Comparison of ENCODE assay signal across 7 cellular contexts in genomic region chr10:79816290-79816689, GRCh38. TPM values are rescaled to one million over a fixed set of nuclear protein-coding genes. Genes with fewer than 3 reads are reported as not detected.
DNase-seq lines count a peak whose midpoint lies in the region; ATAC-seq and TF ChIP-seq lines count a peak whose summit lies in the region.
"Not testable (repeated sequence)": the region's sequence is repeated elsewhere in the genome, so short reads cannot be mapped to it uniquely, and the experiment has no call there.
"Had no signal": no experiment of that assay in that cellular context is flagged by ENCODE, and none has a peak within 500 bp of the region (broad histone marks: within the 10 kb centered on the region; RNA-seq: fewer than 3 reads in every experiment).

No MANE protein-coding gene starts in this region.

- H3K9me2 ChIP-seq in PC-3 (replicated peaks; ENCODE audit: low read length), result not testable (repeated sequence)

- CTCF ChIA-PET in PC-3 (lab: Charles Lee); activated CD8-positive, alpha-beta memory T cell treated with anti-CD3 and anti-CD28 coated beads, Interleukin-2, amount 10 ng/mL, durations not matched to agents 7 days and 5 days (lab: Charles Lee): not testable (repeated sequence)

- not testable (repeated sequence) for H3K4me2 ChIP-seq in PC-3 (ENCODE audit: low read length)

- H3K4me1 Mint-ChIP-seq in HFFc6 (ENCODE audit: low read depth), result peaks cover 13% of the 10 kb centered on the region
- not testable (repeated sequence) for H3K4me1 Mint-ChIP-seq in activated CD4-positive, alpha-beta T cell treated with anti-CD3 and anti-CD28 coated beads, Interleukin-2, amount 10 ng/mL, durations not matched to agents 24 days and 14 days; activated CD8-positive, alpha-beta memory T cell treated with anti-CD3 and anti-CD28 coated beads, Interleukin-2, amount 10 ng/mL, durations not matched to agents 7 days and 5 days; endothelial cell (ENCODE audit: unreplicated experiment)

- not testable (repeated sequence) for H3K4me1 ChIP-seq in PC-3 (ENCODE audit: insufficient read depth, low read length)

- H3K4me3 ChIP-seq in PC-3 (ENCODE audit: low read length), result not testable (repeated sequence)

- H3K27me3 Mint-ChIP-seq in HFFc6 (ENCODE audit: insufficient read depth); activated CD4-positive, alpha-beta T cell treated with anti-CD3 and anti-CD28 coated beads, Interleukin-2, amount 10 ng/mL, durations not matched to agents 24 days and 14 days; activated CD8-positive, alpha-beta memory T cell treated with anti-CD3 and anti-CD28 coated beads, Interleukin-2, amount 10 ng/mL, durations not matched to agents 7 days and 5 days; endothelial cell (ENCODE audit: unreplicated experiment): not testable (repeated sequence)

- not testable (repeated sequence) for H3K27me3 ChIP-seq in PC-3 (ENCODE audit: low read length)

- peaks cover 11% of the 10 kb centered on the region for H3K36me3 ChIP-seq in PC-3 (ENCODE audit: low read depth, low read length)

- H2AFZ ChIP-seq in PC-3 (ENCODE audit: low read length), result not testable (repeated sequence)

- POLR2A ChIA-PET in PC-3 (lab: Charles Lee; ENCODE audit: unreplicated experiment), result not testable (repeated sequence)

- not testable (repeated sequence) for ATAC-seq in PC-3; activated CD8-positive, alpha-beta memory T cell treated with anti-CD3 and anti-CD28 coated beads, Interleukin-2, amount 10 ng/mL, durations not matched to agents 7 days and 5 days

- not testable (repeated sequence) for H3K27ac ChIP-seq in PC-3 (ENCODE audit: low read length)

- intact Hi-C loops in PC-3 (cut with micrococcal nuclease); activated CD4-positive, alpha-beta T cell treated with anti-CD3 and anti-CD28 coated beads, Interleukin-2, amount 10 ng/mL, durations not matched to agents 24 days and 14 days (cut with micrococcal nuclease): not testable (repeated sequence)

- not testable (repeated sequence) for DNase-seq in HFFc6; activated CD4-positive, alpha-beta T cell treated with anti-CD3 and anti-CD28 coated beads, Interleukin-2, amount 10 ng/mL, durations not matched to agents 24 days and 14 days; activated CD8-positive, alpha-beta memory T cell treated with anti-CD3 and anti-CD28 coated beads, Interleukin-2, amount 10 ng/mL, durations not matched to agents 7 days and 5 days; endothelial cell (ENCODE audit: low spot score)
- peak; percentile 0 for DNase-seq in PC-3

- not testable (repeated sequence) for H3K9ac ChIP-seq in PC-3 (ENCODE audit: low read length)

- H3K9me3 Mint-ChIP-seq in HFFc6; activated CD4-positive, alpha-beta T cell treated with anti-CD3 and anti-CD28 coated beads, Interleukin-2, amount 10 ng/mL, durations not matched to agents 24 days and 14 days; activated CD8-positive, alpha-beta memory T cell treated with anti-CD3 and anti-CD28 coated beads, Interleukin-2, amount 10 ng/mL, durations not matched to agents 7 days and 5 days (ENCODE audit: low read depth); endothelial cell (ENCODE audit: unreplicated experiment): not testable (repeated sequence)

- not testable (repeated sequence) for H4K20me1 ChIP-seq in PC-3 (ENCODE audit: low read length)

- not testable (repeated sequence) for H3K36me3 Mint-ChIP-seq in HFFc6 (ENCODE audit: low read depth); activated CD4-positive, alpha-beta T cell treated with anti-CD3 and anti-CD28 coated beads, Interleukin-2, amount 10 ng/mL, durations not matched to agents 24 days and 14 days (ENCODE audit: low read depth); endothelial cell (ENCODE audit: low read depth, unreplicated experiment)
- peaks cover 12% of the 10 kb centered on the region for H3K36me3 Mint-ChIP-seq in activated CD8-positive, alpha-beta memory T cell treated with anti-CD3 and anti-CD28 coated beads, Interleukin-2, amount 10 ng/mL, durations not matched to agents 7 days and 5 days

- not testable (repeated sequence) for H3K4me3 Mint-ChIP-seq in HFFc6; activated CD4-positive, alpha-beta T cell treated with anti-CD3 and anti-CD28 coated beads, Interleukin-2, amount 10 ng/mL, durations not matched to agents 24 days and 14 days; activated CD8-positive, alpha-beta memory T cell treated with anti-CD3 and anti-CD28 coated beads, Interleukin-2, amount 10 ng/mL, durations not matched to agents 7 days and 5 days; endothelial cell (ENCODE audit: unreplicated experiment)

- not testable (repeated sequence) for H3K9me3 ChIP-seq in PC-3 (ENCODE audit: low read length)

- not testable (repeated sequence) for H3F3A ChIP-seq in PC-3 (ENCODE audit: low read length, unreplicated experiment)

- H3K27ac Mint-ChIP-seq in HFFc6, result peak overlapping the region; percentile 56
- H3K27ac Mint-ChIP-seq in activated CD4-positive, alpha-beta T cell treated with anti-CD3 and anti-CD28 coated beads, Interleukin-2, amount 10 ng/mL, durations not matched to agents 24 days and 14 days, result peak overlapping the region; percentile 5
- peak overlapping the region; percentile 3 for H3K27ac Mint-ChIP-seq in activated CD8-positive, alpha-beta memory T cell treated with anti-CD3 and anti-CD28 coated beads, Interleukin-2, amount 10 ng/mL, durations not matched to agents 7 days and 5 days
- H3K27ac Mint-ChIP-seq in endothelial cell (ENCODE audit: unreplicated experiment), result peak overlapping the region; percentile 4

- BruUV-seq in PC-3 (replicated peaks; lab: Mats Ljungman, UMichigan), result not testable (repeated sequence)

- H3K79me2 ChIP-seq in PC-3 (ENCODE audit: low read length), result not testable (repeated sequence)

- not testable (repeated sequence) for TF ChIP-seq CTCF in HFFc6 (IDR thresholded peaks at IDR 0.05); PC-3 (conservative IDR thresholded peaks at IDR 0.05; ENCODE audit: low read depth, low read length); endothelial cell (IDR thresholded peaks at IDR 0.05; ENCODE audit: unreplicated experiment)

RNA-seq across cellular contexts. Expression of gene NUTM2E, which starts 10.2 kb away (rescaled TPM):
- total RNA-seq in HFFc6 (2021; fragmentation: NEBNext Ultra II Directional; extraction: Animal tissue kit (Norgen Biotek cat#: 25700)), result not detected
- 0.58 TPM in 1 of 2 replicates, not detected in the other for total RNA-seq in PC-3 (2014; rRNA removed)
- 0.19 TPM in 1 of 2 replicates, not detected in the other for total RNA-seq in activated CD4-positive, alpha-beta T cell treated with anti-CD3 and anti-CD28 coated beads, Interleukin-2, amount 10 ng/mL, durations not matched to agents 24 days and 14 days
- total RNA-seq in activated CD8-positive, alpha-beta memory T cell treated with anti-CD3 and anti-CD28 coated beads, Interleukin-2, amount 10 ng/mL, durations not matched to agents 7 days and 5 days, result under 1 TPM in 1 of 2 experiments, not detected in 1; 0.28 TPM
- total RNA-seq in endothelial cell (ENCODE audit: unreplicated experiment), result 0.46 TPM
- total RNA-seq: CD4-positive, CD25-positive, alpha-beta regulatory T cell; G401 had no signal

Comparison
In these comparisons a context has a peak if more than half of its experiments do, and no peak if none do; other contexts are left out.
1. H3K27ac Mint-ChIP-seq: peak in every context shown above with its lines; median percentile 56 in HFFc6; 5 in activated CD4-positive, alpha-beta T cell treated with anti-CD3 and anti-CD28 coated beads, Interleukin-2, amount 10 ng/mL, durations not matched to agents 24 days and 14 days; 4 in endothelial cell; 3 in activated CD8-positive, alpha-beta memory T cell treated with anti-CD3 and anti-CD28 coated beads, Interleukin-2, amount 10 ng/mL, durations not matched to agents 7 days and 5 days.